ENCODE assay signal across 9 cellular contexts in genomic region chr6:119079288-119079809, GRCh38. TPM values are rescaled to one million over a fixed set of nuclear protein-coding genes. Genes with fewer than 3 reads are reported as not detected.
A peak's percentile ranks its signal among the peaks of the same experiment; 100 is the strongest.
DNase-seq lines count a peak whose midpoint lies in the region; ATAC-seq lines count a peak whose summit lies in the region.
"Had no signal": no experiment of that assay in that cellular context is flagged by ENCODE, and none has a peak within 500 bp of the region (broad histone marks: within the 10 kb centered on the region; RNA-seq: fewer than 3 reads in every experiment).

No MANE protein-coding gene starts in this region.

- H3K4me1 ChIP-seq in duodenal mucosa (ENCODE audit: control insufficient read depth in 1 of 2, insufficient read depth in 2 of 2, low read length in 2 of 2) = peaks cover 5 to 12% of the 10 kb centered on the region in 2 donors

- peak overlapping the region; percentile 43 to 61 for H3K9ac ChIP-seq in duodenal mucosa (ENCODE audit: low read depth in 1 of 2, low read length in 2 of 2)

- H3K27me3 ChIP-seq in duodenal mucosa (ENCODE audit: control insufficient read depth in 1 of 2, insufficient read depth in 2 of 2, low read length in 2 of 2) = peaks cover 0 to 13% of the 10 kb centered on the region in 2 donors

- H3K27ac Mint-ChIP-seq in natural killer cell treated with Interleukin-12 subunit alpha and Interleukin-12 subunit beta and Interleukin-15 and Interleukin-18, amount 100 ng/mL, for 72 hours = peak overlapping the region; percentile 17 to 81

- no peak for ATAC-seq in natural killer cell treated with Interleukin-12 subunit alpha and Interleukin-12 subunit beta and Interleukin-15 and Interleukin-18, amount 100 ng/mL, for 72 hours
- ATAC-seq in HG02870 (IDR thresholded peaks at IDR 0.05; ENCODE audit: unreplicated experiment) (no peak), HG03469 (IDR thresholded peaks at IDR 0.05; ENCODE audit: unreplicated experiment) (no peak), HG02678 (IDR thresholded peaks at IDR 0.05; ENCODE audit: unreplicated experiment) (no peak)

- H3K9me3 Mint-ChIP-seq in natural killer cell treated with Interleukin-12 subunit alpha and Interleukin-12 subunit beta and Interleukin-15 and Interleukin-18, amount 100 ng/mL, for 72 hours = no peaks in the 10 kb centered on the region

- peaks cover 9 to 21% of the 10 kb centered on the region in 2 donors for H3K4me1 Mint-ChIP-seq in natural killer cell treated with Interleukin-12 subunit alpha and Interleukin-12 subunit beta and Interleukin-15 and Interleukin-18, amount 100 ng/mL, for 72 hours (ENCODE audit: low read depth in 2 of 2)

- peaks cover 7% of the 10 kb centered on the region for H3K36me3 Mint-ChIP-seq in natural killer cell treated with Interleukin-12 subunit alpha and Interleukin-12 subunit beta and Interleukin-15 and Interleukin-18, amount 100 ng/mL, for 72 hours

- peaks cover 5 to 9% of the 10 kb centered on the region in 2 donors for H3K9me3 ChIP-seq in duodenal mucosa (ENCODE audit: control insufficient read depth in 1 of 2, low read length in 2 of 2)

- peak; percentile 52 for DNase-seq in EH (ENCODE audit: low read depth)
- peak; percentile 8 for DNase-seq in NCI-H2171 (lab: John Stamatoyannopoulos, UW)
- DNase-seq in natural killer cell treated with Interleukin-12 subunit alpha and Interleukin-12 subunit beta and Interleukin-15 and Interleukin-18, amount 100 ng/mL, for 72 hours (ENCODE audit: low spot score) = no peak
- no peak for DNase-seq in NK-92 treated with Interleukin-12 subunit alpha and Interleukin-12 subunit beta, amount 100 ng/mL, for 24 hours (lab: John Stamatoyannopoulos, UW)

- H3K4me3 Mint-ChIP-seq in natural killer cell treated with Interleukin-12 subunit alpha and Interleukin-12 subunit beta and Interleukin-15 and Interleukin-18, amount 100 ng/mL, for 72 hours = peak overlapping the region; percentile 89

- no peaks in the 10 kb centered on the region for H3K36me3 ChIP-seq in duodenal mucosa (ENCODE audit: control insufficient read depth in 1 of 2, insufficient read depth in 2 of 2, low read length in 2 of 2)

- H3K27ac ChIP-seq in duodenal mucosa (ENCODE audit: low read depth, low read length) = no peak overlapping the region
- H3K27ac ChIP-seq: VCaP had no signal

- H3K4me3 ChIP-seq in duodenal mucosa (ENCODE audit: low read depth in 1 of 2, low read length in 2 of 2) = peak overlapping the region; percentile 72 to 86

- H3K27me3 Mint-ChIP-seq in natural killer cell treated with Interleukin-12 subunit alpha and Interleukin-12 subunit beta and Interleukin-15 and Interleukin-18, amount 100 ng/mL, for 72 hours = peaks cover 17 to 19% of the 10 kb centered on the region in 2 donors

RNA-seq across cellular contexts. Expression of gene FAM184A, which starts 0.9 kb away (rescaled TPM):
- total RNA-seq in natural killer cell treated with Interleukin-12 subunit alpha and Interleukin-12 subunit beta and Interleukin-15 and Interleukin-18, amount 100 ng/mL, for 72 hours = 1 to 10 TPM in 1 of 2 donors, under 1 TPM in 1; 0.43 to 2.1 TPM

Comparison
In these comparisons a context has a peak if more than half of its experiments do, and no peak if none do; other contexts are left out.
1. DNase-seq: peak in EH (single experiment) and NCI-H2171 (single experiment); none in natural killer cell treated with Interleukin-12 subunit alpha and Interleukin-12 subunit beta and Interleukin-15 and Interleukin-18, amount 100 ng/mL, for 72 hours (single experiment) and NK-92 treated with Interleukin-12 subunit alpha and Interleukin-12 subunit beta, amount 100 ng/mL, for 24 hours (single experiment).